Comparison of ENCODE assay signal across 8 cellular contexts in genomic region chr14:106564058-106564643, GRCh38.
DNase-seq lines count a peak whose midpoint lies in the region; ATAC-seq lines count a peak whose summit lies in the region.

No MANE protein-coding gene starts in this region.

- DNase-seq in COLO668 (lab: John Stamatoyannopoulos, UW; ENCODE audit: unreplicated experiment) (peak; percentile 78), HuH-7.5 (ENCODE audit: low spot score) (peak; percentile 5), T-helper 22 cell (ENCODE audit: low read depth) (peak; percentile 17), cerebellar cortex (ENCODE audit: low spot score) (peak; percentile 1), Ammon's horn (ENCODE audit: low spot score) (no peak), AG08396 (ENCODE audit: low spot score) (no peak)
- DNase-seq in stimulated activated CD8-positive, alpha-beta memory T cell treated with anti-CD3 and anti-CD28 coated beads, Interleukin-12 subunit alpha, Interleukin-12 subunit beta, amount 100 ng/mL, for 4 hours (ENCODE audit: low read depth), result peak; percentile 28

- no peak for ATAC-seq in GM21723 (IDR thresholded peaks at IDR 0.05; ENCODE audit: unreplicated experiment)

Comparison
In these comparisons a context has a peak if more than half of its experiments do, and no peak if none do; other contexts are left out.
1. DNase-seq: peak in COLO668 (single experiment), HuH-7.5 (single experiment), T-helper 22 cell (single experiment), cerebellar cortex (single experiment) and stimulated activated CD8-positive, alpha-beta memory T cell treated with anti-CD3 and anti-CD28 coated beads, Interleukin-12 subunit alpha, Interleukin-12 subunit beta, amount 100 ng/mL, for 4 hours (single experiment); none in Ammon's horn (single experiment) and AG08396 (single experiment).